ENCODE assay signal across 21 cellular contexts in the genomic region with DNA sequence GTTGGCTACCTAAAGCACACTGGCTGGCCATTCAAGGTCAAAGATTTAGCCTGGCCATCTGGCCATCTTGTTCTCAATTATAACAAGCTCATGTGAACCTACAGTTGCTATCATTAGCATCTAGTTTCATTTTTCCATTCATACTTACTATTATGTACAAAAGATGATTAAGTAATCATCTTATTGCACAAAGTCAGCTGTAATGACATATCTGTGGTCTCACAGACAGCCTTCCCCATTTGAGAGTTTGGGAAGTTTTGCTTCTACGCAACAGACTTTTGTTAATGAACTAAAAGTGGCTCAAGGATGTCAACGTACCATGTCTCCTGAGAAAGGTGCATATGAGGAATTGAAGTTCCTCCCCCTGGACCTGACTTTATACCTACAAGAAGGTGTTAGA. TPM values are rescaled to one million over a fixed set of nuclear protein-coding genes. Genes with fewer than 3 reads are reported as not detected.
DNase-seq lines count a peak whose midpoint lies in the region; ATAC-seq and TF ChIP-seq lines count a peak whose summit lies in the region.
"Had no signal": no experiment of that assay in that cellular context is flagged by ENCODE, and none has a peak within 500 bp of the region (broad histone marks: within the 10 kb centered on the region; RNA-seq: fewer than 3 reads in every experiment).

No MANE protein-coding gene starts in this region.

- no peak for DNase-seq in CD4-positive, alpha-beta T cell
- peak; percentile 85 for DNase-seq in MV-4-11 (lab: John Stamatoyannopoulos, UW)
- no peak for DNase-seq in activated naive CD8-positive, alpha-beta T cell treated with anti-CD3 and anti-CD28 coated beads for 36 hours
- no peak for DNase-seq in mucosa of descending colon
- no peak for DNase-seq in retina
- DNase-seq in D341Med (ENCODE audit: low spot score) = no peak
- DNase-seq in stimulated activated CD4-positive, alpha-beta T cell treated with anti-CD3 and anti-CD28 coated beads, Interleukin-4, amount 100 ng/mL, for 24 hours = no peak
- DNase-seq in NCI-H2227 (lab: John Stamatoyannopoulos, UW; ENCODE audit: unreplicated experiment) = no peak
- DNase-seq: activated gamma-delta T cell; brain microvascular endothelial cell; DMS 273 treated with DMSO at 0.1 percent for 48 hours; dorsolateral prefrontal cortex; head of caudate nucleus; NCI-H187; NCI-H510A treated with DMSO at 0.1 percent for 48 hours; occipital lobe; stimulated activated CD4-positive, alpha-beta T cell treated with anti-CD3 and anti-CD28 coated beads, Interleukin-4, amount 100 ng/mL, for 4 hours; thyroid gland had no signal

- H3K27me3 Mint-ChIP-seq in CD4-positive, alpha-beta T cell = no peaks in the 10 kb centered on the region
- H3K27me3 Mint-ChIP-seq in activated naive CD8-positive, alpha-beta T cell treated with anti-CD3 and anti-CD28 coated beads for 36 hours = no peaks in the 10 kb centered on the region

- POLR2A ChIA-PET in CD4-positive, alpha-beta T cell (lab: Charles Lee) = no interaction called here

- no peak overlapping the region for H3K4me3 ChIP-seq in mucosa of descending colon
- H3K4me3 ChIP-seq: dorsolateral prefrontal cortex, esophagus muscularis mucosa, thyroid gland had no signal

- peak overlapping the region; percentile 45 for H3K27ac Mint-ChIP-seq in CD4-positive, alpha-beta T cell
- peak overlapping the region; percentile 72 for H3K27ac Mint-ChIP-seq in activated naive CD8-positive, alpha-beta T cell treated with anti-CD3 and anti-CD28 coated beads for 36 hours

- no peaks in the 10 kb centered on the region for H3K9me3 ChIP-seq in CD4-positive, alpha-beta T cell (ENCODE audit: control insufficient read depth, low read length)
- no peaks in the 10 kb centered on the region for H3K9me3 ChIP-seq in mucosa of descending colon
- H3K9me3 ChIP-seq: thyroid gland had no signal

- CTCF ChIA-PET in CD4-positive, alpha-beta T cell (lab: Charles Lee) = no interaction called here

- no peak overlapping the region for H3K4me3 Mint-ChIP-seq in CD4-positive, alpha-beta T cell
- no peak overlapping the region for H3K4me3 Mint-ChIP-seq in activated naive CD8-positive, alpha-beta T cell treated with anti-CD3 and anti-CD28 coated beads for 36 hours

- H3K9me3 Mint-ChIP-seq in CD4-positive, alpha-beta T cell = no peaks in the 10 kb centered on the region
- no peaks in the 10 kb centered on the region for H3K9me3 Mint-ChIP-seq in activated naive CD8-positive, alpha-beta T cell treated with anti-CD3 and anti-CD28 coated beads for 36 hours

- peaks cover 2% of the 10 kb centered on the region for H3K4me1 Mint-ChIP-seq in CD4-positive, alpha-beta T cell (ENCODE audit: low read depth)
- H3K4me1 Mint-ChIP-seq in activated naive CD8-positive, alpha-beta T cell treated with anti-CD3 and anti-CD28 coated beads for 36 hours = peaks cover 20% of the 10 kb centered on the region

- H3K36me3 ChIP-seq in mucosa of descending colon (ENCODE audit: low read depth) = no peaks in the 10 kb centered on the region
- H3K36me3 ChIP-seq: brain microvascular endothelial cell, esophagus muscularis mucosa, thyroid gland had no signal

- no peak overlapping the region for H3K27ac ChIP-seq in CD4-positive, alpha-beta T cell (ENCODE audit: low read depth, low read length)
- H3K27ac ChIP-seq: brain microvascular endothelial cell, dorsolateral prefrontal cortex, esophagus muscularis mucosa, thyroid gland, VCaP had no signal

- no peaks in the 10 kb centered on the region for H3K27me3 ChIP-seq in CD4-positive, alpha-beta T cell (ENCODE audit: control insufficient read depth, insufficient read depth, low read length)
- H3K27me3 ChIP-seq: brain microvascular endothelial cell, thyroid gland had no signal

- ATAC-seq in CD4-positive, alpha-beta T cell (ENCODE audit: poor library complexity) = no peak
- peak; percentile 16 for ATAC-seq in mucosa of descending colon
- ATAC-seq: Panc1 had no signal

- H3K4me1 ChIP-seq in mucosa of descending colon (ENCODE audit: low read depth) = no peaks in the 10 kb centered on the region

- intact Hi-C loops in CD4-positive, alpha-beta T cell (cut with DNase I, micrococcal nuclease) = no loop called here
- intact Hi-C loops in mucosa of descending colon (cut with DNase I, micrococcal nuclease) = no loop called here

- peaks cover 33% of the 10 kb centered on the region for H3K36me3 Mint-ChIP-seq in CD4-positive, alpha-beta T cell (ENCODE audit: low read depth)
- peaks cover 14% of the 10 kb centered on the region for H3K36me3 Mint-ChIP-seq in activated naive CD8-positive, alpha-beta T cell treated with anti-CD3 and anti-CD28 coated beads for 36 hours

- TF ChIP-seq CTCF in CD4-positive, alpha-beta T cell (IDR thresholded peaks at IDR 0.05) = no peak
- no peak for TF ChIP-seq CTCF in mucosa of descending colon (IDR thresholded peaks at IDR 0.05)

RNA-seq across cellular contexts. Expression of a gene that starts 51.3 kb away (rescaled TPM):
- 10 to 100 TPM in 1 of 2 experiments, 1 to 10 TPM in 1; 9.3 to 11.5 TPM for total RNA-seq in CD4-positive, alpha-beta T cell
- total RNA-seq in activated naive CD8-positive, alpha-beta T cell treated with anti-CD3 and anti-CD28 coated beads for 36 hours = 1 to 10 TPM; 5.8 to 5.9 TPM
- total RNA-seq in mucosa of descending colon = 1 to 10 TPM; 1.4 to 1.6 (median 1.5) TPM
